1 cellular context compared by ENCODE assay signal in genomic region chr15:58987036-58987435, GRCh38.
TF ChIP-seq lines count a peak whose summit lies in the region.

No MANE protein-coding gene starts in this region.

TF ChIP-seq in WTC11, 78 proteins besides CTCF, POLR2A, EP300 and RAD21 (continued from another document):
- TF ChIP-seq E2F1 (CRISPR knock-in tag; IDR thresholded peaks at IDR 0.05) (no peak), ZNF512 (CRISPR knock-in tag; IDR thresholded peaks at IDR 0.05; ENCODE audit: borderline replicate concordance) (no peak), GTF2I (CRISPR knock-in tag; conservative IDR thresholded peaks at IDR 0.05) (no peak)
